In genomic region chr5:152164860-152165259, GRCh38 we compare ENCODE assay signal across 16 cellular contexts.
"Had no signal": no experiment of that assay in that cellular context is flagged by ENCODE, and none has a peak within 500 bp of the region (broad histone marks: within the 10 kb centered on the region; RNA-seq: fewer than 3 reads in every experiment).

No MANE protein-coding gene starts in this region.

- H3K4me3 Mint-ChIP-seq: activated naive CD8-positive, alpha-beta T cell treated with anti-CD3 and anti-CD28 coated beads for 36 hours; activated T-helper 1 cell treated with anti-CD3 and anti-CD28 coated beads, Interleukin-12 subunit alpha, Interleukin-12 subunit beta, Interleukin-2, Interleukin-4 antibody, amounts not matched to agents 30 ng/mL and 10 ng/mL and 1 ng/mL, durations not matched to agents 14 hours and 24 hours and 36 hours; central memory CD8-positive, alpha-beta T cell; naive B cell; stimulated activated naive B cell treated with anti-CD40 and anti-IgM and Interleukin-4, amounts not matched to agents 10 μg/mL and 1 μg/mL and 100 μg/mL, for 72 hours had no signal

- H3K27me3 Mint-ChIP-seq: activated naive CD8-positive, alpha-beta T cell treated with anti-CD3 and anti-CD28 coated beads for 36 hours had no signal

- H3K27ac ChIP-seq: brain microvascular endothelial cell, heart left ventricle, transverse colon had no signal

- H3K4me1 ChIP-seq: heart left ventricle, transverse colon had no signal

- H3K9me3 ChIP-seq: transverse colon had no signal

- H3K27ac Mint-ChIP-seq: activated naive CD8-positive, alpha-beta T cell treated with anti-CD3 and anti-CD28 coated beads for 36 hours; activated T-helper 1 cell treated with anti-CD3 and anti-CD28 coated beads, Interleukin-12 subunit alpha, Interleukin-12 subunit beta, Interleukin-2, Interleukin-4 antibody, amounts not matched to agents 30 ng/mL and 10 ng/mL and 1 ng/mL, durations not matched to agents 14 hours and 24 hours and 36 hours; naive B cell; stimulated activated naive B cell treated with anti-CD40 and anti-IgM and Interleukin-4, amounts not matched to agents 10 μg/mL and 1 μg/mL and 100 μg/mL, for 72 hours had no signal

- H3K36me3 Mint-ChIP-seq: activated naive CD8-positive, alpha-beta T cell treated with anti-CD3 and anti-CD28 coated beads for 36 hours; naive B cell; stimulated activated naive B cell treated with anti-CD40 and anti-IgM and Interleukin-4, amounts not matched to agents 10 μg/mL and 1 μg/mL and 100 μg/mL, for 72 hours had no signal

- H3K4me1 Mint-ChIP-seq: activated naive CD8-positive, alpha-beta T cell treated with anti-CD3 and anti-CD28 coated beads for 36 hours; central memory CD8-positive, alpha-beta T cell; naive B cell; stimulated activated naive B cell treated with anti-CD40 and anti-IgM and Interleukin-4, amounts not matched to agents 10 μg/mL and 1 μg/mL and 100 μg/mL, for 72 hours had no signal

- ATAC-seq: heart left ventricle; left lobe of liver; stimulated activated naive B cell treated with anti-CD40 and anti-IgM and Interleukin-4, amounts not matched to agents 10 μg/mL and 1 μg/mL and 100 μg/mL, for 72 hours had no signal

- DNase-seq: activated CD4-positive, CD25-positive, alpha-beta regulatory T cell treated with anti-CD3 and anti-CD28 coated beads, Interleukin-2, amount 50 U/mL, for 72 hours; activated naive CD8-positive, alpha-beta T cell treated with anti-CD3 and anti-CD28 coated beads for 36 hours; amygdala; brain microvascular endothelial cell; cortex of kidney; effector CD8-positive, alpha-beta T cell; heart left ventricle; mammary epithelial cell; naive B cell; stimulated activated CD4-positive, alpha-beta T cell treated with anti-CD3 and anti-CD28 coated beads, Interleukin-2, amount 100 ng/mL, for 48 hours; stimulated activated naive B cell treated with anti-CD40 and anti-IgM and Interleukin-4, amounts not matched to agents 10 μg/mL and 1 μg/mL and 100 μg/mL, for 72 hours; substantia nigra; transverse colon had no signal

- H3K4me3 ChIP-seq: heart left ventricle, transverse colon had no signal

- H3K27me3 ChIP-seq: brain microvascular endothelial cell, heart left ventricle, transverse colon had no signal

- H3K36me3 ChIP-seq: brain microvascular endothelial cell, heart left ventricle, transverse colon had no signal

- H3K9me3 Mint-ChIP-seq: activated naive CD8-positive, alpha-beta T cell treated with anti-CD3 and anti-CD28 coated beads for 36 hours; activated T-helper 1 cell treated with anti-CD3 and anti-CD28 coated beads, Interleukin-12 subunit alpha, Interleukin-12 subunit beta, Interleukin-2, Interleukin-4 antibody, amounts not matched to agents 30 ng/mL and 10 ng/mL and 1 ng/mL, durations not matched to agents 14 hours and 24 hours and 36 hours; central memory CD8-positive, alpha-beta T cell had no signal
